ENCODE assay signal across 8 cellular contexts in the genomic region with DNA sequence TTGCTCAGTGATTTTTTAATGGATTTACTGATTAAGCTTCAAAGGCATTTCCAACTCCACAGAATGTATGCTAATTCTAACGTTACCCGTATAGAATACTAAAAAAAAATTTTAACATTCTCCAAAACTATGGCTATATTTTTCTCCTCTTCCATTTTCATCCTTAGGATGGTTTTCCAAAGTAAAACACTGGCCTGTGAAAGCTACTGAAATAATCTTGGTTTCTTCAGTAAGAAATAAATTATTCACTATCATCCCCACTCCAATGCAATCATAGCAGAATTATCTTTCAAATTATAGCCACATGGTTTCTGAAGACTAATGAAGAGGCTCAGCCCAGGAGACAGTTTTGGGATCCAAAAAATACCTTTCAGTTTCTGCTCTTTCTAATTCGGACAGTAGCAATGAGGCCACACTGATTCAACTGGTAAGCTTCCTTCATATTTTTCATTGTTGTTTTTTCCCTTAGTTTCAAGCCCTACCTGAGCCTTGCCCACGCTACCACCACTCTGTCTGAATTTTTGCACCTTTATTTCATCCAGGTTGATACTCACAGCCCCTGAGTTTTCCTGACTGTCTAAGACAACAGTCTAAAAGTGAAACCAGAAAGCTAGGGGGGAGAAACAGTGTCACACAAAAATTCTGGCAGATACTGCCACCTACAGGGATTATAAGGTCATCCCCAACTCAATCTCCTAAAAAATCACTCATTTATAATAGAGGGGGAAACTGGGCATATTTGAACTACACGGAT.
DNase-seq lines count a peak whose midpoint lies in the region; ATAC-seq and TF ChIP-seq lines count a peak whose summit lies in the region.

No MANE protein-coding gene starts in this region.

- peak overlapping the region; percentile 58 for H3K27ac Mint-ChIP-seq in T-helper 1 cell treated with Interleukin-12 subunit alpha and Interleukin-12 subunit beta and Interleukin-4 antibody, amounts not matched to agents 30 μg/mL and 1 μg/mL, for 36 hours

- H3K36me3 ChIP-seq in neural cell (ENCODE audit: insufficient read depth, low read length), result no peaks in the 10 kb centered on the region

- H3K9me3 Mint-ChIP-seq in T-helper 1 cell treated with Interleukin-12 subunit alpha and Interleukin-12 subunit beta and Interleukin-4 antibody, amounts not matched to agents 30 μg/mL and 1 μg/mL, for 36 hours, result no peaks in the 10 kb centered on the region

- peak; percentile 18 for DNase-seq in CD1c-positive myeloid dendritic cell (ENCODE audit: extremely low spot score)
- DNase-seq in NCI-H146 treated with DMSO at 0.1 percent for 48 hours (lab: John Stamatoyannopoulos, UW; ENCODE audit: unreplicated experiment), result peak; percentile 51
- DNase-seq in fibroblast of gingiva (ENCODE audit: low read depth), result peak; percentile 1
- DNase-seq in activated CD4-positive, CD25-positive, alpha-beta regulatory T cell (lab: John Stamatoyannopoulos, UW), result no peak

- H3K9ac ChIP-seq in neural cell (ENCODE audit: low read length), result no peak overlapping the region

- H3K27me3 ChIP-seq in neural cell (ENCODE audit: insufficient read depth, low read depth, low read length), result no peaks in the 10 kb centered on the region

- H3K4me1 Mint-ChIP-seq in T-helper 1 cell treated with Interleukin-12 subunit alpha and Interleukin-12 subunit beta and Interleukin-4 antibody, amounts not matched to agents 30 μg/mL and 1 μg/mL, for 36 hours (ENCODE audit: low read depth), result peaks cover 5% of the 10 kb centered on the region

- no peaks in the 10 kb centered on the region for H3K27me3 Mint-ChIP-seq in T-helper 1 cell treated with Interleukin-12 subunit alpha and Interleukin-12 subunit beta and Interleukin-4 antibody, amounts not matched to agents 30 μg/mL and 1 μg/mL, for 36 hours (ENCODE audit: low read depth)

- no peaks in the 10 kb centered on the region for H3F3A ChIP-seq in neural cell (ENCODE audit: insufficient read depth, low read length, poor library complexity, severe bottlenecking)

- H3K79me2 ChIP-seq in neural cell (replicated peaks; ENCODE audit: insufficient read depth, low read length), result no peaks in the 10 kb centered on the region

- no peaks in the 10 kb centered on the region for H3K36me3 Mint-ChIP-seq in T-helper 1 cell treated with Interleukin-12 subunit alpha and Interleukin-12 subunit beta and Interleukin-4 antibody, amounts not matched to agents 30 μg/mL and 1 μg/mL, for 36 hours (ENCODE audit: low read depth)

- H3K4me3 ChIP-seq in neural cell (ENCODE audit: low read length), result no peak overlapping the region

- no peak overlapping the region for H2AFZ ChIP-seq in neural cell (ENCODE audit: low read depth, low read length)

- no peak for TF ChIP-seq EP300 in neural cell (conservative IDR thresholded peaks at IDR 0.05; ENCODE audit: poor library complexity, severe bottlenecking)

- peak overlapping the region; percentile 85 for H3K4me3 Mint-ChIP-seq in T-helper 1 cell treated with Interleukin-12 subunit alpha and Interleukin-12 subunit beta and Interleukin-4 antibody, amounts not matched to agents 30 μg/mL and 1 μg/mL, for 36 hours

- H3K9me3 ChIP-seq in neural cell (ENCODE audit: low read length), result no peaks in the 10 kb centered on the region

- H3K27ac ChIP-seq in neural cell (ENCODE audit: low read length), result no peak overlapping the region

- peak; percentile 55 for TF ChIP-seq CTCF in neural cell (IDR thresholded peaks at IDR 0.05; ENCODE audit: poor library complexity, severe bottlenecking)

- no peaks in the 10 kb centered on the region for H3K9me2 ChIP-seq in neural cell (ENCODE audit: insufficient read depth, low read length)

- peak; percentile 60 for TF ChIP-seq RAD21 in neural cell (conservative IDR thresholded peaks at IDR 0.05)

- peak; percentile 97 for ATAC-seq in GM18861 (IDR thresholded peaks at IDR 0.05; ENCODE audit: unreplicated experiment)
- peak; percentile 97 for ATAC-seq in HG02973 (IDR thresholded peaks at IDR 0.05; ENCODE audit: unreplicated experiment)

- H4K20me1 ChIP-seq in neural cell (ENCODE audit: insufficient read depth), result no peaks in the 10 kb centered on the region

- no peak overlapping the region for H3K4me2 ChIP-seq in neural cell (ENCODE audit: low read length)

TF ChIP-seq in neural cell, 6 proteins besides CTCF, POLR2A, EP300 and RAD21:
- TF ChIP-seq SMC3 (conservative IDR thresholded peaks at IDR 0.05; ENCODE audit: poor library complexity) (peak; percentile 57), POLR2AphosphoS5 (IDR thresholded peaks at IDR 0.05) (no peak)

Comparison
In these comparisons a context has a peak if more than half of its experiments do, and no peak if none do; other contexts are left out.
1. DNase-seq: peak in CD1c-positive myeloid dendritic cell (single experiment), NCI-H146 treated with DMSO at 0.1 percent for 48 hours (single experiment) and fibroblast of gingiva (single experiment); none in activated CD4-positive, CD25-positive, alpha-beta regulatory T cell (0 of 4).